ENCODE assay signal across 1 cellular context in genomic region chr19:14553939-14554243, GRCh38.
TF ChIP-seq lines count a peak whose summit lies in the region.

No MANE protein-coding gene starts in this region.

TF ChIP-seq in HEK293T, 16 proteins besides CTCF, POLR2A, EP300 and RAD21:
- TF ChIP-seq FOXA1 (IDR thresholded peaks at IDR 0.05) (no peak), SP1 (IDR thresholded peaks at IDR 0.05) (no peak), ZNF384 (IDR thresholded peaks at IDR 0.05) (no peak), BHLHE40 (IDR thresholded peaks at IDR 0.05; ENCODE audit: borderline replicate concordance) (no peak), CTBP1 (IDR thresholded peaks at IDR 0.05; ENCODE audit: borderline replicate concordance) (no peak)
TF ChIP-seq in HEK293T: peak in this region for 0.
